Comparison of ENCODE assay signal across 9 cellular contexts in genomic region chr1:182617075-182617429, GRCh38. TPM values are rescaled to one million over a fixed set of nuclear protein-coding genes. Genes with fewer than 3 reads are reported as not detected.
A peak's percentile ranks its signal among the peaks of the same experiment; 100 is the strongest.
DNase-seq lines count a peak whose midpoint lies in the region; ATAC-seq, FAIRE-seq and TF ChIP-seq lines count a peak whose summit lies in the region.
"Had no signal": no experiment of that assay in that cellular context is flagged by ENCODE, and none has a peak within 500 bp of the region (broad histone marks: within the 10 kb centered on the region; RNA-seq: fewer than 3 reads in every experiment).

No MANE protein-coding gene starts in this region.

- intact Hi-C loops in activated B cell treated with CpG ODN at 0.5 μM for 24 hours (cut with micrococcal nuclease) = loop anchor here (2.0 to 5.0 kb wide), 2 partner anchors 16 to 220 kb away; partner anchors contain the start of gene DHX9
- intact Hi-C loops in natural killer cell (cut with micrococcal nuclease) = loop anchor here (5.0 kb wide), 2 partner anchors 220 to 1530 kb away; partner anchors contain the start of genes DHX9 and IER5

- H4K5ac ChIP-seq in H9 (ENCODE audit: insufficient read length, low read depth, low read length) = no peak overlapping the region

- H3T11ph ChIP-seq in H9 (ENCODE audit: low read length) = no peak overlapping the region

- H3K4me1 Mint-ChIP-seq in H9 = peaks cover 59 to 61% of the 10 kb centered on the region in 2 experiments
- peaks cover 53% of the 10 kb centered on the region for H3K4me1 Mint-ChIP-seq in activated B cell treated with CpG ODN at 0.5 μM for 24 hours
- H3K4me1 Mint-ChIP-seq in natural killer cell = peaks cover 35 to 39% of the 10 kb centered on the region in 2 donors

- H3K14ac ChIP-seq in H9 (ENCODE audit: insufficient read depth, low read length) = no peak overlapping the region

- H3K9ac ChIP-seq in H9 (ENCODE audit: extremely low read depth, insufficient read length, low read length) = no peak overlapping the region

- CTCF ChIA-PET in activated B cell treated with CpG ODN at 0.5 μM for 24 hours (lab: Charles Lee) = interaction anchor here (0.9 to 3.7 kb wide), 4 partner anchors 16 to 168 kb away, joined by 3 to 15 read pairs (median 5); no protein-coding TSS in a partner anchor

- H3K4ac ChIP-seq in H9 (ENCODE audit: low read depth, low read length) = no peak overlapping the region

- H3K4me3 Mint-ChIP-seq in H9 = peak overlapping the region; percentile 69 to 78
- H3K4me3 Mint-ChIP-seq in activated B cell treated with CpG ODN at 0.5 μM for 24 hours = no peak overlapping the region
- peak overlapping the region; percentile 45 for H3K4me3 Mint-ChIP-seq in natural killer cell
- H3K4me3 Mint-ChIP-seq: dendritic cell treated with granulocyte-macrophage colony-stimulating factor and Interleukin-4, amounts not matched to agents 40 ng/mL and 50 ng/mL, for 4 days had no signal

- DNase-seq in NCI-H82 (lab: John Stamatoyannopoulos, UW) (peak; percentile 26), NCI-H82 treated with DMSO at 0.1 percent for 48 hours (lab: John Stamatoyannopoulos, UW; ENCODE audit: unreplicated experiment) (no peak), H9 (no peak), activated B cell treated with CpG ODN at 0.5 μM for 24 hours (no peak), natural killer cell (no peak), GM12892 (ENCODE audit: insufficient read length) (no peak), pons (ENCODE audit: low spot score) (no peak)
- DNase-seq in activated effector memory CD4-positive, alpha-beta T cell treated with anti-CD3 and anti-CD28 coated beads, Interleukin-2, amount 50 U/mL, for 16 hours = no peak

- no peaks in the 10 kb centered on the region for H3K79me2 ChIP-seq in H9 (ENCODE audit: insufficient read depth, low read length)

- H3K56ac ChIP-seq in H9 (ENCODE audit: insufficient read length, low read depth, low read length) = no peak overlapping the region

- H2BK12ac ChIP-seq in H9 (ENCODE audit: insufficient read length, low read depth, low read length) = no peak overlapping the region

- H2BK5ac ChIP-seq in H9 (ENCODE audit: insufficient read length, low read length) = no peak overlapping the region

- H2BK15ac ChIP-seq in H9 (ENCODE audit: low read depth, low read length) = no peak overlapping the region

- H3K27ac ChIP-seq in H9 (ENCODE audit: insufficient read length, low read depth, low read length) = no peak overlapping the region

- no peak overlapping the region for H4K8ac ChIP-seq in H9 (replicated peaks; ENCODE audit: insufficient read length, low read depth, low read length)

- TF ChIP-seq CTCF in H9 (conservative IDR thresholded peaks at IDR 0.05) = no peak
- no peak for TF ChIP-seq CTCF in activated B cell treated with CpG ODN at 0.5 μM for 24 hours (IDR thresholded peaks at IDR 0.05)
- TF ChIP-seq CTCF in natural killer cell (IDR thresholded peaks at IDR 0.05) = no peak

- H3K18ac ChIP-seq in H9 (ENCODE audit: insufficient read length, low read depth, low read length) = no peak overlapping the region

- peaks cover 15% of the 10 kb centered on the region for H3K23me2 ChIP-seq in H9 (ENCODE audit: insufficient read length, low read depth, low read length, poor library complexity, severe bottlenecking)

- no peak overlapping the region for H4K91ac ChIP-seq in H9 (ENCODE audit: insufficient read length, low read depth, low read length)

- POLR2A ChIA-PET in activated B cell treated with CpG ODN at 0.5 μM for 24 hours (lab: Charles Lee) = interaction anchor here (1.3 to 4.9 kb wide), 2 partner anchors 13 to 133 kb away, joined by 3 to 33 read pairs; partner anchors contain the start of gene RGS16

- H2BK20ac ChIP-seq in H9 (ENCODE audit: low read depth, low read length, poor library complexity, severe bottlenecking) = no peak overlapping the region

- peaks cover 0 to 9% (median 0%) of the 10 kb centered on the region in 3 experiments; a peak in 2 of 7 replicates for H3K36me3 Mint-ChIP-seq in H9 (ENCODE audit: insufficient read depth in 1 of 3, low read depth in 3 of 3)
- H3K36me3 Mint-ChIP-seq in activated B cell treated with CpG ODN at 0.5 μM for 24 hours (ENCODE audit: low read depth) = peaks cover 2% of the 10 kb centered on the region
- H3K36me3 Mint-ChIP-seq in natural killer cell = peaks cover 10% of the 10 kb centered on the region

- H2AFZ ChIP-seq in H9 (ENCODE audit: low read length) = no peak overlapping the region

- H3K27ac Mint-ChIP-seq in H9 (peak overlapping the region in 2 of 3 experiments; percentile 18 to 35; a peak in 2 of 7 replicates), activated B cell treated with CpG ODN at 0.5 μM for 24 hours (peak overlapping the region; percentile 81), natural killer cell (peak overlapping the region; percentile 85 to 94)
- H3K27ac Mint-ChIP-seq: dendritic cell treated with granulocyte-macrophage colony-stimulating factor and Interleukin-4, amounts not matched to agents 40 ng/mL and 50 ng/mL, for 4 days had no signal

- H3K27me3 Mint-ChIP-seq in H9 (ENCODE audit: low read depth) = peaks cover 64% of the 10 kb centered on the region
- H3K27me3 Mint-ChIP-seq in activated B cell treated with CpG ODN at 0.5 μM for 24 hours = peaks cover 5% of the 10 kb centered on the region
- H3K27me3 Mint-ChIP-seq in natural killer cell (ENCODE audit: low read depth in 2 of 2) = peaks cover 72 to 77% of the 10 kb centered on the region in 2 donors

- H3K79me1 ChIP-seq in H9 (ENCODE audit: insufficient read depth, low read depth, low read length, poor library complexity, severe bottlenecking) = no peaks in the 10 kb centered on the region

- H4K20me1 ChIP-seq in H9 (ENCODE audit: control insufficient read depth, insufficient read depth, insufficient read length) = no peaks in the 10 kb centered on the region

- no peak for FAIRE-seq in GM12892 (lab: Jason Lieb, UNC)

- no peak for TF ChIP-seq POLR2A in GM12892 (IDR thresholded peaks at IDR 0.05; ENCODE audit: low read depth, low read length)

- H3K23ac ChIP-seq in H9 (ENCODE audit: insufficient read length, low read depth, low read length) = no peak overlapping the region

- H3K4me1 ChIP-seq in H9 (ENCODE audit: insufficient read depth, low read length) = peaks cover 11% of the 10 kb centered on the region; the same call in 1 of the 2 replicates

- H3K4me2 ChIP-seq in H9 (ENCODE audit: insufficient read depth, insufficient read length, low read length) = peak overlapping the region; percentile 52

- H3K9me3 Mint-ChIP-seq in H9 (peaks cover 5 to 9% of the 10 kb centered on the region in 2 experiments; a peak in 4 of 5 replicates), activated B cell treated with CpG ODN at 0.5 μM for 24 hours (peaks cover 6% of the 10 kb centered on the region), natural killer cell (peaks cover 2 to 3% of the 10 kb centered on the region in 2 donors)

- no peaks in the 10 kb centered on the region for H3K9me3 ChIP-seq in H9 (ENCODE audit: control insufficient read depth, low read depth, low read length)

- no CpG with 5 or more reads among the region's 2 CpGs for WGBS in H9 (ENCODE audit: extremely low coverage, insufficient read length, low lambda C conversion rate)

- H2AK5ac ChIP-seq in H9 (ENCODE audit: insufficient read length, low read length) = no peak overlapping the region

- H2BK120ac ChIP-seq in H9 (ENCODE audit: low read depth, low read length, poor library complexity, severe bottlenecking) = no peak overlapping the region

- H3K27me3 ChIP-seq in H9 (ENCODE audit: insufficient read depth, low read length) = no peaks in the 10 kb centered on the region; the same call in 1 of the 2 replicates

- ATAC-seq in activated B cell treated with CpG ODN at 0.5 μM for 24 hours (ENCODE audit: low read depth) (no peak), natural killer cell (no peak)

RNA-seq across cellular contexts. Expression of gene RGS16, which starts 12.9 kb away (rescaled TPM):
- total RNA-seq in H9 (2021) (6.8 and 6.9 TPM in 2 replicates), activated B cell treated with CpG ODN at 0.5 μM for 24 hours (2.6 TPM in 2 replicates), natural killer cell (1 to 10 TPM; 1.3 to 9.6 (median 4.2) TPM)
- polyA plus RNA-seq in GM12892 (2012; ENCODE audit: missing spikeins) = 41.1 TPM

RNA-seq across cellular contexts. Expression of gene RNASEL, which starts 28.0 kb away (rescaled TPM):
- 0.57 and 0.63 TPM in 2 replicates for total RNA-seq in H9 (2021)
- 10.0 and 11.1 TPM in 2 replicates for total RNA-seq in activated B cell treated with CpG ODN at 0.5 μM for 24 hours
- total RNA-seq in natural killer cell = 1 to 10 TPM; 3.3 to 5.8 (median 4.8) TPM
- polyA plus RNA-seq in GM12892 (2012; ENCODE audit: missing spikeins) = 5.6 TPM

Comparison
In these comparisons a context has a peak if more than half of its experiments do, and no peak if none do; other contexts are left out.
1. H3K27ac Mint-ChIP-seq: peak in every context shown above with its lines; median percentile 90 in natural killer cell; 81 in activated B cell treated with CpG ODN at 0.5 μM for 24 hours; 26 in H9.